19 cellular contexts compared by ENCODE assay signal in genomic region chr21:44424608-44425306, GRCh38. TPM values are rescaled to one million over a fixed set of nuclear protein-coding genes. Genes with fewer than 3 reads are reported as not detected.
DNase-seq lines count a peak whose midpoint lies in the region; ATAC-seq and TF ChIP-seq lines count a peak whose summit lies in the region.
"Had no signal": no experiment of that assay in that cellular context is flagged by ENCODE, and none has a peak within 500 bp of the region (broad histone marks: within the 10 kb centered on the region; RNA-seq: fewer than 3 reads in every experiment).

No MANE protein-coding gene starts in this region.

- H3K27me3 ChIP-seq in left lung (peaks cover 0 to 25% of the 10 kb centered on the region in 2 donors), tibial artery (peaks cover 0 to 45% of the 10 kb centered on the region in 2 donors), thyroid gland (no peaks in the 10 kb centered on the region)

- H3K36me3 ChIP-seq in left lung: peaks cover 0 to 73% of the 10 kb centered on the region in 2 donors
- H3K36me3 ChIP-seq in tibial artery: no peaks in the 10 kb centered on the region
- no peaks in the 10 kb centered on the region for H3K36me3 ChIP-seq in thyroid gland

- intact Hi-C loops in left lung (cut with DNase I): no loop called here
- intact Hi-C loops in tibial artery (cut with DNase I; ENCODE audit: low total_unique reads): no loop called here
- intact Hi-C loops in thyroid gland (cut with DNase I): loop anchor here (10.0 kb wide), 1 partner anchor 60 kb away; no protein-coding TSS in a partner anchor

- ATAC-seq in T-helper 17 cell (no peak), left lung (no peak)
- ATAC-seq: activated CD8-positive, alpha-beta memory T cell treated with anti-CD3 and anti-CD28 coated beads, Interleukin-2, amount 10 ng/mL, durations not matched to agents 7 days and 5 days had no signal

- H3K27ac Mint-ChIP-seq in T-helper 17 cell: no peak overlapping the region
- H3K27ac Mint-ChIP-seq: activated CD8-positive, alpha-beta memory T cell treated with anti-CD3 and anti-CD28 coated beads, Interleukin-2, amount 10 ng/mL, durations not matched to agents 7 days and 5 days; CD4-positive, alpha-beta T cell; progenitor cell of endocrine pancreas had no signal

- H3K4me1 Mint-ChIP-seq in T-helper 17 cell: no peaks in the 10 kb centered on the region
- H3K4me1 Mint-ChIP-seq: activated CD8-positive, alpha-beta memory T cell treated with anti-CD3 and anti-CD28 coated beads, Interleukin-2, amount 10 ng/mL, durations not matched to agents 7 days and 5 days had no signal

- no peaks in the 10 kb centered on the region for H3K27me3 Mint-ChIP-seq in T-helper 17 cell
- H3K27me3 Mint-ChIP-seq: activated CD8-positive, alpha-beta memory T cell treated with anti-CD3 and anti-CD28 coated beads, Interleukin-2, amount 10 ng/mL, durations not matched to agents 7 days and 5 days; CD4-positive, alpha-beta T cell had no signal

- H3K4me3 Mint-ChIP-seq in T-helper 17 cell: no peak overlapping the region
- H3K4me3 Mint-ChIP-seq: activated CD8-positive, alpha-beta memory T cell treated with anti-CD3 and anti-CD28 coated beads, Interleukin-2, amount 10 ng/mL, durations not matched to agents 7 days and 5 days; CD4-positive, alpha-beta T cell had no signal

- WGBS in thyroid gland, 2 donors: 72 to 75% methylated on average over 21 to 29 of the region's 30 CpGs

- DNase-seq in activated effector memory CD4-positive, alpha-beta T cell treated with anti-CD3 and anti-CD28 coated beads, Interleukin-2, amount 50 U/mL, for 16 hours: peak; percentile 56
- no peak for DNase-seq in activated effector memory CD4-positive, alpha-beta T cell treated with Interleukin-2 at 50 U/mL for 16 hours
- DNase-seq in T-helper 17 cell (peak in 2 of 3 donors; percentile 1 to 3), left lung (peak; percentile 11 to 65), tibial artery (peak; percentile 6 to 49), NCI-H2081 (lab: John Stamatoyannopoulos, UW) (no peak), thyroid gland (no peak)
- DNase-seq in activated CD4-positive, alpha-beta T cell treated with anti-CD3 and anti-CD28 coated beads for 48 hours: no peak
- DNase-seq: activated CD8-positive, alpha-beta memory T cell treated with anti-CD3 and anti-CD28 coated beads, Interleukin-2, amount 10 ng/mL, durations not matched to agents 7 days and 5 days; activated naive CD4-positive, alpha-beta T cell treated with Interleukin-2 at 50 U/mL for 16 hours; DMS79 treated with DMSO at 0.1 percent for 48 hours; NCI-H187; NCI-H446 treated with DMSO at 0.1 percent for 48 hours; SIG-M5; stimulated activated CD4-positive, alpha-beta T cell treated with anti-CD3 and anti-CD28 coated beads, Interleukin-12 subunit alpha, Interleukin-12 subunit beta, amount 100 ng/mL, for 4 hours had no signal

- H3K27ac ChIP-seq in left lung (no peak overlapping the region), tibial artery (no peak overlapping the region), thyroid gland (no peak overlapping the region)
- H3K27ac ChIP-seq: coronary artery had no signal

- H3K4me1 ChIP-seq in left lung (no peaks in the 10 kb centered on the region), tibial artery (no peaks in the 10 kb centered on the region), thyroid gland (no peaks in the 10 kb centered on the region)

- H3K9me3 ChIP-seq in T-helper 17 cell (ENCODE audit: control insufficient read depth, low read length, poor library complexity, severe bottlenecking) (no peaks in the 10 kb centered on the region), left lung (peaks cover 0 to 12% of the 10 kb centered on the region in 2 donors), tibial artery (peaks cover 0 to 6% (median 3%) of the 10 kb centered on the region in 3 donors), thyroid gland (no peaks in the 10 kb centered on the region)

- no peak for TF ChIP-seq POLR2A in thyroid gland (IDR thresholded peaks at IDR 0.05)

- H3K4me3 ChIP-seq in left lung: no peak overlapping the region
- H3K4me3 ChIP-seq in tibial artery: no peak overlapping the region
- no peak overlapping the region for H3K4me3 ChIP-seq in thyroid gland (replicated peaks in 1 of 3)
- H3K4me3 ChIP-seq: coronary artery had no signal

- TF ChIP-seq CTCF in left lung (IDR thresholded peaks at IDR 0.05): no peak
- TF ChIP-seq CTCF in tibial artery (IDR thresholded peaks at IDR 0.05): no peak
- TF ChIP-seq CTCF in thyroid gland (IDR thresholded peaks at IDR 0.05): no peak

- no peaks in the 10 kb centered on the region for H3K36me3 Mint-ChIP-seq in T-helper 17 cell (ENCODE audit: low read depth)

RNA-seq across cellular contexts. Expression of gene LRRC3, which starts 30.6 kb away (rescaled TPM):
- total RNA-seq in T-helper 17 cell (1 to 10 TPM in 1 of 2 donors, under 1 TPM in 1; 0.85 to 1.0 TPM), left lung (1 to 10 TPM; 2.4 to 5.7 TPM), thyroid gland (under 1 TPM; 0.78 to 0.92 (median 0.85) TPM)
- total RNA-seq: HT1080 had no signal

Comparison
In these comparisons a context has a peak if more than half of its experiments do, and no peak if none do; other contexts are left out.
1. DNase-seq: peak in activated effector memory CD4-positive, alpha-beta T cell treated with anti-CD3 and anti-CD28 coated beads, Interleukin-2, amount 50 U/mL, for 16 hours (single experiment), T-helper 17 cell (2 of 3), left lung (2 of 2) and tibial artery (2 of 2); none in activated effector memory CD4-positive, alpha-beta T cell treated with Interleukin-2 at 50 U/mL for 16 hours (single experiment), NCI-H2081 (0 of 2), activated CD4-positive, alpha-beta T cell treated with anti-CD3 and anti-CD28 coated beads for 48 hours (single experiment) and thyroid gland (0 of 2).